Comparison of ENCODE assay signal across 16 cellular contexts in genomic region chr2:56133931-56134629, GRCh38. TPM values are rescaled to one million over a fixed set of nuclear protein-coding genes. Genes with fewer than 3 reads are reported as not detected.
DNase-seq lines count a peak whose midpoint lies in the region; ATAC-seq and TF ChIP-seq lines count a peak whose summit lies in the region.
"Had no signal": no experiment of that assay in that cellular context is flagged by ENCODE, and none has a peak within 500 bp of the region (broad histone marks: within the 10 kb centered on the region; RNA-seq: fewer than 3 reads in every experiment).

No MANE protein-coding gene starts in this region.

- POLR2A ChIA-PET in SK-N-SH (lab: Yijun Ruan, JAX), result no interaction called here

- 65% methylated on average over 9 of the region's 9 CpGs for WGBS in SK-N-SH (ENCODE audit: low lambda C conversion rate)

- no peak for ATAC-seq in HG03439 (IDR thresholded peaks at IDR 0.05; ENCODE audit: unreplicated experiment)

- no peak for TF ChIP-seq CTCF in SK-N-SH (IDR thresholded peaks at IDR 0.05)

- H3K9me2 ChIP-seq in SK-N-SH, result no peaks in the 10 kb centered on the region

- H3K27me3 ChIP-seq in ACC112 (ENCODE audit: insufficient read depth, low read length) (no peaks in the 10 kb centered on the region), SK-N-SH (ENCODE audit: insufficient read depth) (no peaks in the 10 kb centered on the region)

- no peaks in the 10 kb centered on the region for H3K9me3 ChIP-seq in SK-N-SH

- no peak overlapping the region for H3K27ac ChIP-seq in ACC112 (ENCODE audit: low read depth, low read length)
- H3K27ac ChIP-seq in SK-N-SH (ENCODE audit: low read depth in 2 of 2, low read length in 1 of 2), result no peak overlapping the region
- H3K27ac ChIP-seq: PC-9 had no signal

- no peak for TF ChIP-seq RAD21 in SK-N-SH (IDR thresholded peaks at IDR 0.05; ENCODE audit: low read length)

- no peaks in the 10 kb centered on the region for H3F3A ChIP-seq in SK-N-SH (replicated peaks; ENCODE audit: insufficient read depth)

- DNase-seq in KBM-7 (peak; percentile 80), UCSD-AML1 (lab: John Stamatoyannopoulos, UW; ENCODE audit: unreplicated experiment) (peak; percentile 19), glomerular endothelial cell (ENCODE audit: extremely low read depth, low read depth, low spot score) (peak; percentile 33), NCI-H146 treated with DMSO at 0.1 percent for 48 hours (lab: John Stamatoyannopoulos, UW; ENCODE audit: unreplicated experiment) (no peak), germinal center (ENCODE audit: low spot score) (no peak), SK-N-SH (no peak)
- DNase-seq: DMS79, MV-4-11, NCI-H1417 treated with DMSO at 0.1 percent for 48 hours, NCI-H2081, NCI-H510A treated with DMSO at 0.1 percent for 48 hours, PC-9 had no signal

- H3K4me2 ChIP-seq in SK-N-SH, result no peak overlapping the region
- H3K4me2 ChIP-seq: PC-9 had no signal

- no peaks in the 10 kb centered on the region for H3K36me3 ChIP-seq in ACC112 (ENCODE audit: insufficient read depth, low read length)
- no peaks in the 10 kb centered on the region for H3K36me3 ChIP-seq in SK-N-SH (replicated peaks in 1 of 2; ENCODE audit: control insufficient read depth in 1 of 2, insufficient read depth in 2 of 2, low read length in 1 of 2)

- no peaks in the 10 kb centered on the region for H3K79me2 ChIP-seq in ACC112 (ENCODE audit: control insufficient read depth, insufficient read depth, low read length, unreplicated experiment)
- no peaks in the 10 kb centered on the region for H3K79me2 ChIP-seq in SK-N-SH (ENCODE audit: insufficient read depth)

- in situ Hi-C loops in KBM-7 (cut with MboI; ENCODE audit: low pct_unique_long_range_greater_than_20kb, low sequenced_read_pairs), result no loop called here

- H3K9ac ChIP-seq in SK-N-SH, result no peak overlapping the region

- H3K4me3 ChIP-seq in ACC112 (ENCODE audit: low read depth, low read length) (no peak overlapping the region), SK-N-SH (ENCODE audit: low read depth in 2 of 2, low read length in 1 of 2) (no peak overlapping the region)
- H3K4me3 ChIP-seq: PC-9 had no signal

- H4K20me1 ChIP-seq in SK-N-SH (ENCODE audit: insufficient read depth), result no peaks in the 10 kb centered on the region

- CTCF ChIA-PET in SK-N-SH (lab: Yijun Ruan, JAX), result interaction anchor here (1.1 to 1.2 kb wide), 2 partner anchors 20 to 56 kb away, joined by 3 read pairs; no protein-coding TSS in a partner anchor

- H2AFZ ChIP-seq in ACC112 (ENCODE audit: low read length, unreplicated experiment) (peak overlapping the region; percentile 9), SK-N-SH (ENCODE audit: low read depth) (no peak overlapping the region; the same call in 1 of the 2 replicates)
- H2AFZ ChIP-seq: PC-9 had no signal

- H3K4me1 ChIP-seq in ACC112 (ENCODE audit: control insufficient read depth, insufficient read depth, low read length, unreplicated experiment) (no peaks in the 10 kb centered on the region), SK-N-SH (ENCODE audit: control insufficient read depth in 1 of 2, insufficient read depth in 2 of 2, low read depth in 1 of 2, low read length in 1 of 2) (no peaks in the 10 kb centered on the region; a peak in 2 of 4 replicates)

- TF ChIP-seq EP300 in SK-N-SH (IDR thresholded peaks at IDR 0.05; ENCODE audit: borderline replicate concordance in 1 of 2, low read depth in 1 of 2, low read length in 1 of 2), result no peak

TF ChIP-seq in SK-N-SH, 30 proteins besides CTCF, POLR2A, EP300 and RAD21:
- TF ChIP-seq MEF2A (IDR thresholded peaks at IDR 0.05; ENCODE audit: borderline replicate concordance, low read depth), result no peak
- TF ChIP-seq FOXJ3 (CRISPR knock-in tag; IDR thresholded peaks at IDR 0.05), result no peak
- no peak for TF ChIP-seq MXI1 (IDR thresholded peaks at IDR 0.05; ENCODE audit: low read depth, low read length)
- no peak for TF ChIP-seq REST (IDR thresholded peaks at IDR 0.05; ENCODE audit: low read depth, low read length)
- no peak for TF ChIP-seq RCOR1 (IDR thresholded peaks at IDR 0.05; ENCODE audit: low read length)
- no peak for TF ChIP-seq ELF1 (IDR thresholded peaks at IDR 0.05)

RNA-seq across cellular contexts. Expression of gene CCDC85A, which starts 49.7 kb away (rescaled TPM):
- total RNA-seq in glomerular endothelial cell, result 8.0 and 9.1 TPM in 2 replicates
- 48.7 and 49.9 TPM in 2 replicates for polyA plus RNA-seq in SK-N-SH (2012; rRNA removed)
- 36.6 and 44.8 TPM in 2 replicates for polyA plus RNA-seq in SK-N-SH (2012; cell fraction: cytosol; rRNA removed)
- polyA plus RNA-seq in SK-N-SH (2012; cell fraction: nucleus; rRNA removed), result 23.7 and 33.6 TPM in 2 replicates
- total RNA-seq: H1, PC-9 had no signal
- polyA plus RNA-seq: CD14-positive monocyte had no signal

Comparison
In these comparisons a context has a peak if more than half of its experiments do, and no peak if none do; other contexts are left out.
1. DNase-seq: peak in KBM-7 (single experiment), UCSD-AML1 (single experiment) and glomerular endothelial cell (single experiment); none in NCI-H146 treated with DMSO at 0.1 percent for 48 hours (single experiment), germinal center (single experiment) and SK-N-SH (single experiment).